ENCODE assay signal across 1 cellular context in the genomic region with DNA sequence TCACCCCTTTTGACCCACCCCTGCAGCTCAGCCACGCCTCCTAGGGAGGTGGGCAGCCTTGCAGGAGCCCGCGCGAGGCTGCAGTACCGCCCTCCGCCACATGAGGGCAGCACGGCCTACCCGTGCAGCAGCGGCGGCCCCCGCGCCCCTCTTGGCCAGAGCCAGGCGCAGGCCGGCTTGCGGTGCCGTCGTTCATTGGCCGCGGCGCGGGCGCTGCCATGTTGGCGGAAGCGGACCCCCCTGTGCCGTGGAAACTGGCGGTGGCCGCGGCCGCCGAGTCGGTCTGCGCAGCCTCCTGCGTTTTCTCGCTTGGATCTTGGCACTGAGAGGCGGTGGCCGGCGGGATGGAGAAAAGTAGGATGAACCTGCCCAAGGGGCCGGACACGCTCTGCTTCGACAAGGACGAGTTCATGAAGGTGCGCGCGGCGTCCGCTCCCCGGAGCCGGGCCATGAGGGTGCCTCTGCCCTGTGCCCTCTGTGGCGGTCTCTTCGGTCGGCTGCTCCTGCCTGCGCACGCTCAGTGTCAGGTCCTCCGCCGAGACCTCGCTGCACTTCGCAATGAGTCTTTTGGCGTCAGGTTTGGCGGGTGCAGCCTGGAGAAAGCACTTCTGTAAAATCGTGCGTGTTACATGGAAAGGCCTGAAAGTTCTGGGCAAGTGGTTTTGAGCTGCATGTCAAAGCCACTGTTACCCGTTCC.
TF ChIP-seq lines count a peak whose summit lies in the region.

COG2 (plus strand) TSS at position 219 of the 697 bp plus-strand sequence; CDS start at position 345, 126 bp downstream.

TF ChIP-seq in HepG2, 621 proteins besides CTCF, POLR2A, EP300 and RAD21 (continued from another document and continues in another):
- peak; percentile 20; the same call in 1 of the 2 replicates for TF ChIP-seq CHCHD3 (CRISPR knock-in tag; IDR thresholded peaks at IDR 0.05)
- TF ChIP-seq TBX3 (IDR thresholded peaks at IDR 0.05; ENCODE audit: borderline replicate concordance): no peak
- 0 out of 2 replicates have a peak, but pooled peaks have one; percentile 40 for TF ChIP-seq ZFP62 (CRISPR knock-in tag; IDR thresholded peaks at IDR 0.05)
- no peak for TF ChIP-seq RELA (CRISPR knock-in tag; IDR thresholded peaks at IDR 0.05)
- no peak for TF ChIP-seq ZNF512 (CRISPR knock-in tag; IDR thresholded peaks at IDR 0.05)
- TF ChIP-seq ZNF576 (CRISPR knock-in tag; IDR thresholded peaks at IDR 0.05): peak; percentile 87; the same call in 1 of the 2 replicates
- TF ChIP-seq ZNF678 (CRISPR knock-in tag; IDR thresholded peaks at IDR 0.05): peak; percentile 76; the same call in 1 of the 2 replicates
- TF ChIP-seq HDAC1 (CRISPR knock-in tag; IDR thresholded peaks at IDR 0.05): peak; percentile 98
- no peak; the same call in 1 of the 2 replicates for TF ChIP-seq SAFB2 (CRISPR knock-in tag; IDR thresholded peaks at IDR 0.05; ENCODE audit: borderline replicate concordance, low read depth)
- TF ChIP-seq TBX2 (CRISPR knock-in tag; IDR thresholded peaks at IDR 0.05; ENCODE audit: borderline replicate concordance): peak; percentile 93
- no peak for TF ChIP-seq CHD2 (IDR thresholded peaks at IDR 0.05; ENCODE audit: low read depth, low read length)
- TF ChIP-seq ZBTB3 (CRISPR knock-in tag; IDR thresholded peaks at IDR 0.05; ENCODE audit: borderline replicate concordance, low read depth): no peak
- peak; percentile 95 for TF ChIP-seq ZNF776 (CRISPR knock-in tag; IDR thresholded peaks at IDR 0.05)
- TF ChIP-seq, protein P1, sequence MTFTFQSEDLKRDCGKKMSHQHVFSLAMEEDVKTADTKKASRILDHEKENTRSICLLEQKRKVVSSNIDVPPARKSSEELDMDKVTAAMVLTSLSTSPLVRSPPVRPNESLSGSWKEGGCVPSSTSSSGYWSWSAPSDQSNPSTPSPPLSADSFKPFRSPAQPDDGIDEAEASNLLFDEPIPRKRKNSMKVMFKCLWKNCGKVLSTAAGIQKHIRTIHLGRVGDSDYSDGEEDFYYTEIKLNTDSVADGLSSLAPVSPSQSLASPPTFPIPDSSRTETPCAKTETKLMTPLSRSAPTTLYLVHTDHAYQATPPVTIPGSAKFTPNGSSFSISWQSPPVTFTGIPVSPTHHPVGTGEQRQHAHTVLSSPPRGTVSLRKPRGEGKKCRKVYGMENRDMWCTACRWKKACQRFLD (CRISPR knock-in tag; IDR thresholded peaks at IDR 0.05; ENCODE audit: borderline replicate concordance): peak; percentile 72; the same call in 1 of the 2 replicates
- TF ChIP-seq ETS1 (CRISPR knock-in tag; IDR thresholded peaks at IDR 0.05): no peak
- TF ChIP-seq ZFY (CRISPR knock-in tag; IDR thresholded peaks at IDR 0.05): peak; percentile 91
- peak; percentile 68; the same call in 1 of the 2 replicates for TF ChIP-seq ZNF564 (CRISPR knock-in tag; IDR thresholded peaks at IDR 0.05)
- TF ChIP-seq BRD4 (CRISPR knock-in tag; IDR thresholded peaks at IDR 0.05): peak; percentile 91
- peak; percentile 80; the same call in 1 of the 2 replicates for TF ChIP-seq ZBTB25 (CRISPR knock-in tag; IDR thresholded peaks at IDR 0.05)
- TF ChIP-seq SOX13 (IDR thresholded peaks at IDR 0.05): peak; percentile 48; the same call in 1 of the 2 replicates
- peak in 1 of 2 experiments; percentile 57; a peak in 2 of 4 replicates for TF ChIP-seq SOX13 (CRISPR knock-in tag; conservative IDR thresholded peaks at IDR 0.05 in 1 of 2, IDR thresholded peaks at IDR 0.05 in 1 of 2)
- peak; percentile 90 to 96 for TF ChIP-seq HMGXB4 (CRISPR knock-in tag; IDR thresholded peaks at IDR 0.05; ENCODE audit: borderline replicate concordance in 1 of 2, low read depth in 1 of 2)
- peak; percentile 96 for TF ChIP-seq POGK (CRISPR knock-in tag; conservative IDR thresholded peaks at IDR 0.05)
- peak; percentile 38; the same call in 1 of the 2 replicates for TF ChIP-seq FOXO1 (CRISPR knock-in tag; IDR thresholded peaks at IDR 0.05)
- peak; percentile 88 for TF ChIP-seq PATZ1 (CRISPR knock-in tag; IDR thresholded peaks at IDR 0.05)
- peak; percentile 78; the same call in 1 of the 2 replicates for TF ChIP-seq ZNF335 (CRISPR knock-in tag; IDR thresholded peaks at IDR 0.05)
- peak; percentile 97; the same call in 1 of the 2 replicates for TF ChIP-seq ZNF788 (CRISPR knock-in tag; IDR thresholded peaks at IDR 0.05; ENCODE audit: borderline replicate concordance)
- 0 out of 2 replicates have a peak, but pooled peaks have one; percentile 68 for TF ChIP-seq ZBTB8A (CRISPR knock-in tag; IDR thresholded peaks at IDR 0.05; ENCODE audit: borderline replicate concordance, low read depth)
- peak; percentile 91; the same call in 1 of the 2 replicates for TF ChIP-seq UBTF (CRISPR knock-in tag; IDR thresholded peaks at IDR 0.05)
- no peak for TF ChIP-seq ZNF484 (CRISPR knock-in tag; IDR thresholded peaks at IDR 0.05; ENCODE audit: borderline replicate concordance, low read depth)
- no peak for TF ChIP-seq ZNF326 (CRISPR knock-in tag; IDR thresholded peaks at IDR 0.05; ENCODE audit: borderline replicate concordance)
- TF ChIP-seq POGZ (CRISPR knock-in tag; IDR thresholded peaks at IDR 0.05): peak; percentile 100
- 0 out of 2 replicates have a peak, but pooled peaks have one; percentile 29 for TF ChIP-seq THAP8 (CRISPR knock-in tag; IDR thresholded peaks at IDR 0.05; ENCODE audit: borderline replicate concordance)
- no peak for TF ChIP-seq CERS6 (CRISPR knock-in tag; IDR thresholded peaks at IDR 0.05)
- no peak for TF ChIP-seq PTBP1 (IDR thresholded peaks at IDR 0.05; ENCODE audit: low read depth, low read length, poor library complexity, severe bottlenecking)
- TF ChIP-seq ZNF850 (CRISPR knock-in tag; conservative IDR thresholded peaks at IDR 0.05): no peak
- TF ChIP-seq GABPB1 (CRISPR knock-in tag; IDR thresholded peaks at IDR 0.05): peak; percentile 96
- peak; percentile 86 for TF ChIP-seq HNRNPLL (IDR thresholded peaks at IDR 0.05; ENCODE audit: low read depth, low read length, poor library complexity, severe bottlenecking)
- TF ChIP-seq ZNF879 (CRISPR knock-in tag; IDR thresholded peaks at IDR 0.05): 0 out of 2 replicates have a peak, but pooled peaks have one; percentile 72
